ENCODE assay signal across 4 cellular contexts in genomic region chr4:999241-999862, GRCh38. TPM values are rescaled to one million over a fixed set of nuclear protein-coding genes. Genes with fewer than 3 reads are reported as not detected.
"Had no signal": no experiment of that assay in that cellular context is flagged by ENCODE, and none has a peak within 500 bp of the region (broad histone marks: within the 10 kb centered on the region; RNA-seq: fewer than 3 reads in every experiment).

No MANE protein-coding gene starts in this region.

RNA-seq across cellular contexts. Expression of gene SLC26A1, which starts 6.1 kb away (rescaled TPM):
- total RNA-seq: activated CD8-positive, alpha-beta memory T cell treated with anti-CD3 and anti-CD28 coated beads for 36 hours; activated T-cell treated with anti-CD3 and anti-CD28 coated beads, Interleukin-2, amount 50 U/mL, for 72 hours; foreskin keratinocyte; right atrium auricular region had no signal
- polyA plus RNA-seq: foreskin keratinocyte had no signal
